19 cellular contexts compared by ENCODE assay signal in the genomic region with DNA sequence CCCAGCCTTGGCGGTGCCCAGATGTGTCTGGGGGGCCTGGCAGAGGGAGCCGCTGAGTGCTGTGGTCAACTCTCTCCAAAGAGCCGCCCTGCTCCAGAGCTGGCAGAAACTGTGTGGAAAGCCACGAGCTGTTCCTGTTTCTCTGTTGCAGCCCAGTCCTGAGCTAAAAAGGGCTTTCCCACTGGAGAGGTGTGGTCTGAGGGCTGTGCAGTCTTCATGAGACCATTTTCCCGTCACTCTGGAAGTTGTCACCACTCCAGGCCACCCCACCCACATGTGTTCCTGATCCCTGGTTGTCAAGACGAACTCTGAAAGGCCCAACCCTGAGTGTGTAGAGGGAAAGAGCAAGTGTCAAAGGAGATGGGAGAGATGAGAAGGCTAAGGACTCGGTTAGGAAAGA.
DNase-seq lines count a peak whose midpoint lies in the region; ATAC-seq, FAIRE-seq and TF ChIP-seq lines count a peak whose summit lies in the region.
"Had no signal": no experiment of that assay in that cellular context is flagged by ENCODE, and none has a peak within 500 bp of the region (broad histone marks: within the 10 kb centered on the region; RNA-seq: fewer than 3 reads in every experiment).

No MANE protein-coding gene starts in this region.

- TF ChIP-seq CTCF in gastroesophageal sphincter (IDR thresholded peaks at IDR 0.05) = no peak
- TF ChIP-seq CTCF in lung (IDR thresholded peaks at IDR 0.05; ENCODE audit: control extremely low read depth, extremely low read depth) = no peak

- ATAC-seq in gastroesophageal sphincter (peak; percentile 41), lung (ENCODE audit: insufficient read depth, low FRiP score) (peak; percentile 3), GM18909 (IDR thresholded peaks at IDR 0.05; ENCODE audit: poor library complexity, unreplicated experiment) (no peak), HG02885 (IDR thresholded peaks at IDR 0.05; ENCODE audit: poor library complexity, unreplicated experiment) (no peak)
- peak; percentile 4 for ATAC-seq in stimulated activated effector memory CD8-positive, alpha-beta T cell treated with anti-CD3 and anti-CD28 coated beads, Interleukin-12 subunit alpha, Interleukin-12 subunit beta, amount 100 ng/mL, for 72 hours
- no peak for ATAC-seq in activated naive CD4-positive, alpha-beta T cell treated with anti-CD3 and anti-CD28 coated beads, Interleukin-2, amount 50 U/mL, for 72 hours
- ATAC-seq: effector memory CD8-positive, alpha-beta T cell; HCT116 had no signal

- H3K27ac Mint-ChIP-seq in stimulated activated effector memory CD8-positive, alpha-beta T cell treated with anti-CD3 and anti-CD28 coated beads, Interleukin-12 subunit alpha, Interleukin-12 subunit beta, amount 100 ng/mL, for 72 hours = no peak overlapping the region
- no peak overlapping the region for H3K27ac Mint-ChIP-seq in activated naive CD4-positive, alpha-beta T cell treated with anti-CD3 and anti-CD28 coated beads, Interleukin-2, amount 50 U/mL, for 72 hours
- H3K27ac Mint-ChIP-seq: activated CD4-positive, alpha-beta T cell treated with anti-CD3 and anti-CD28 coated beads, Interleukin-2, amount 10 ng/mL, durations not matched to agents 7 days and 5 days; effector memory CD8-positive, alpha-beta T cell had no signal

- H3K4me3 Mint-ChIP-seq in stimulated activated effector memory CD8-positive, alpha-beta T cell treated with anti-CD3 and anti-CD28 coated beads, Interleukin-12 subunit alpha, Interleukin-12 subunit beta, amount 100 ng/mL, for 72 hours = no peak overlapping the region
- H3K4me3 Mint-ChIP-seq: activated CD4-positive, alpha-beta T cell treated with anti-CD3 and anti-CD28 coated beads, Interleukin-2, amount 10 ng/mL, durations not matched to agents 7 days and 5 days; effector memory CD8-positive, alpha-beta T cell had no signal

- H3K36me3 Mint-ChIP-seq in stimulated activated effector memory CD8-positive, alpha-beta T cell treated with anti-CD3 and anti-CD28 coated beads, Interleukin-12 subunit alpha, Interleukin-12 subunit beta, amount 100 ng/mL, for 72 hours = no peaks in the 10 kb centered on the region
- no peaks in the 10 kb centered on the region for H3K36me3 Mint-ChIP-seq in activated naive CD4-positive, alpha-beta T cell treated with anti-CD3 and anti-CD28 coated beads, Interleukin-2, amount 50 U/mL, for 72 hours

- H3K4me1 Mint-ChIP-seq in stimulated activated effector memory CD8-positive, alpha-beta T cell treated with anti-CD3 and anti-CD28 coated beads, Interleukin-12 subunit alpha, Interleukin-12 subunit beta, amount 100 ng/mL, for 72 hours = no peaks in the 10 kb centered on the region
- H3K4me1 Mint-ChIP-seq: activated CD4-positive, alpha-beta T cell treated with anti-CD3 and anti-CD28 coated beads, Interleukin-2, amount 10 ng/mL, durations not matched to agents 7 days and 5 days had no signal

- no peak for TF ChIP-seq POLR2A in gastroesophageal sphincter (IDR thresholded peaks at IDR 0.05)

- H3K27me3 ChIP-seq in gastroesophageal sphincter (no peaks in the 10 kb centered on the region), lung (ENCODE audit: control insufficient read depth, insufficient read depth) (no peaks in the 10 kb centered on the region)
- H3K27me3 ChIP-seq: stomach had no signal

- H3K9me3 Mint-ChIP-seq in stimulated activated effector memory CD8-positive, alpha-beta T cell treated with anti-CD3 and anti-CD28 coated beads, Interleukin-12 subunit alpha, Interleukin-12 subunit beta, amount 100 ng/mL, for 72 hours = no peaks in the 10 kb centered on the region
- H3K9me3 Mint-ChIP-seq in activated naive CD4-positive, alpha-beta T cell treated with anti-CD3 and anti-CD28 coated beads, Interleukin-2, amount 50 U/mL, for 72 hours = no peaks in the 10 kb centered on the region
- H3K9me3 Mint-ChIP-seq: activated CD4-positive, alpha-beta T cell treated with anti-CD3 and anti-CD28 coated beads, Interleukin-2, amount 10 ng/mL, durations not matched to agents 7 days and 5 days; effector memory CD8-positive, alpha-beta T cell had no signal

- no peak for TF ChIP-seq EP300 in gastroesophageal sphincter (IDR thresholded peaks at IDR 0.05)

- H3K9me3 ChIP-seq in gastroesophageal sphincter = no peaks in the 10 kb centered on the region
- H3K9me3 ChIP-seq in lung (ENCODE audit: control insufficient read depth in 2 of 2, insufficient read depth in 1 of 2, low read length in 1 of 2) = no peaks in the 10 kb centered on the region
- H3K9me3 ChIP-seq: stomach had no signal

- H3K4me3 ChIP-seq in gastroesophageal sphincter = no peak overlapping the region
- no peak overlapping the region for H3K4me3 ChIP-seq in lung
- H3K4me3 ChIP-seq: stomach had no signal

- peak; percentile 56 for DNase-seq in GM03348 (ENCODE audit: low spot score)
- DNase-seq in lung (ENCODE audit: low spot score) = no peak
- DNase-seq in stimulated activated effector memory CD8-positive, alpha-beta T cell treated with anti-CD3 and anti-CD28 coated beads, Interleukin-12 subunit alpha, Interleukin-12 subunit beta, amount 100 ng/mL, for 72 hours (ENCODE audit: low spot score in 2 of 2) = peak in 1 of 2 donors; percentile 26
- no peak for DNase-seq in RCC 7860 (ENCODE audit: low spot score)
- no peak for DNase-seq in activated naive CD4-positive, alpha-beta T cell treated with anti-CD3 and anti-CD28 coated beads, Interleukin-2, amount 50 U/mL, for 72 hours (ENCODE audit: low spot score in 2 of 2)
- DNase-seq: activated CD4-positive, alpha-beta T cell treated with anti-CD3 and anti-CD28 coated beads, Interleukin-2, amount 10 ng/mL, durations not matched to agents 7 days and 5 days; activated gamma-delta T cell; cerebellar nuclear complex; effector memory CD8-positive, alpha-beta T cell; NCI-H526 treated with DMSO at 0.1 percent for 48 hours; stimulated activated CD4-positive, alpha-beta T cell treated with anti-CD3 and anti-CD28 coated beads, Interleukin-1b, Interleukin-23, amount 100 ng/mL, for 48 hours; stomach; SW 1271 had no signal

- FAIRE-seq in RCC 7860 (lab: Jason Lieb, UNC) = no peak
- FAIRE-seq: G401.6, islet of Langerhans had no signal

- H3K4me1 ChIP-seq in gastroesophageal sphincter = peaks cover 0 to 58% (median 15%) of the 10 kb centered on the region in 3 donors
- H3K4me1 ChIP-seq in lung (ENCODE audit: control insufficient read depth in 2 of 2, insufficient read depth in 2 of 2, low read length in 2 of 2) = peaks cover 0 to 4% of the 10 kb centered on the region in 2 donors

- WGBS in gastroesophageal sphincter (ENCODE audit: low coverage in 1 of 2), 2 donors = 25 to 54% methylated on average over 2 to 5 of the region's 7 CpGs
- 48 to 50% methylated on average over 7 of the region's 7 CpGs for WGBS in lung, 2 donors

- H3K36me3 ChIP-seq in gastroesophageal sphincter (no peaks in the 10 kb centered on the region), lung (ENCODE audit: control insufficient read depth in 2 of 2, insufficient read depth in 2 of 2, low read length in 2 of 2) (no peaks in the 10 kb centered on the region)
- H3K36me3 ChIP-seq: stomach had no signal

- H3K27ac ChIP-seq in gastroesophageal sphincter (peak overlapping the region in 3 of 4 donors; percentile 72 to 84 (median 83)), lung (ENCODE audit: low read depth in 1 of 2, low read length in 1 of 2) (no peak overlapping the region)

Comparison
In these comparisons a context has a peak if more than half of its experiments do, and no peak if none do; other contexts are left out.
1. ATAC-seq: peak in gastroesophageal sphincter (single experiment), lung (single experiment) and stimulated activated effector memory CD8-positive, alpha-beta T cell treated with anti-CD3 and anti-CD28 coated beads, Interleukin-12 subunit alpha, Interleukin-12 subunit beta, amount 100 ng/mL, for 72 hours (single experiment); none in GM18909 (single experiment), activated naive CD4-positive, alpha-beta T cell treated with anti-CD3 and anti-CD28 coated beads, Interleukin-2, amount 50 U/mL, for 72 hours (0 of 2) and HG02885 (single experiment).
2. H3K27ac ChIP-seq: peak in gastroesophageal sphincter (3 of 4); none in lung (0 of 2).